1 cellular context compared by ENCODE assay signal in the genomic region with DNA sequence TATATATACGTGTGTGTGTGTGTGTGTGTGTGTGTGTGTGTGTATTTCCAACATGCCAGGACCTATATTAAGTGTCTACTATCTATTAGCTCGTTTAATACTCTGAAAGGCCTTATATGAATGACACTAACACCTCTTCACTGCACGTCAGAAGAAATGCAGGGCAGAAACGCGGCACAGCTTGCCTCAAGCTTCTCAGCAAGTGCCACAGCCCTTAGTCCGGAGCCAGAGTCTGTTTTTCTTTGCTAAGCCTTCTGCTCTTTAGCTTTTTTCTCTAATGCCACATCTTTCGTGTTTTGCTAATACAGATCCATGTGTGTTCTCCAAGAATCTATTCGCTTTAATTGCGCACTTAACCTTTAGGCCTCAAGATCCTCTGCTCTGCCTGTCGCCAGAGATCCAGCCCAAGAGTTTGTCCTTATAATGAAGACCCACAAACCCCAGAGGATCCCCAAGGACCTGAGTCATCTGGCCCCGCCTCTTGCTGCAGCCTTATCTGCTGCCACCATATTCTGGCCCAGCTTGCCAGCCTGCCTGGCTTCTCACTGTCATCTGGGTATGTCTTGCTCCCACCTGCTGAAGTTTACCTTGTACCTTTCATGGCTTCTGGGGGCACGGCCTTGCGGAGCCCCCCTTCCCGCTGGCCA.
TF ChIP-seq lines count a peak whose summit lies in the region.

No MANE protein-coding gene starts in this region.

TF ChIP-seq in K562, 482 proteins besides CTCF, POLR2A, EP300 and RAD21 (continued from another document and continues in another):
- TF ChIP-seq ZNF407 (IDR thresholded peaks at IDR 0.05; ENCODE audit: low read depth) (no peak), NCOR1 (IDR thresholded peaks at IDR 0.05) (peak; percentile 85), ATF3 (IDR thresholded peaks at IDR 0.05) (peak; percentile 67), ATF3 (CRISPR knock-in tag; conservative IDR thresholded peaks at IDR 0.05) (no peak), KLF16 (IDR thresholded peaks at IDR 0.05) (peak; percentile 77; the same call in 1 of the 2 replicates), RB1 (IDR thresholded peaks at IDR 0.05; ENCODE audit: low read depth) (0 out of 2 replicates have a peak, but pooled peaks have one; percentile 8), ZBTB8A (IDR thresholded peaks at IDR 0.05; ENCODE audit: partially characterized antibody) (no peak), NR1H2 (CRISPR knock-in tag; IDR thresholded peaks at IDR 0.05) (no peak), RBBP5 (IDR thresholded peaks at IDR 0.05; ENCODE audit: borderline replicate concordance, insufficient read depth, low read length, poor library complexity, severe bottlenecking) (peak; percentile 49), BCL6 (CRISPR knock-in tag; IDR thresholded peaks at IDR 0.05) (no peak), ZNF436 (CRISPR knock-in tag; IDR thresholded peaks at IDR 0.05) (no peak), ZNF639 (CRISPR knock-in tag; conservative IDR thresholded peaks at IDR 0.05 in 1 of 2, IDR thresholded peaks at IDR 0.05 in 1 of 2) (peak in 1 of 2 experiments; percentile 78; a peak in 2 of 4 replicates), MBD2 (IDR thresholded peaks at IDR 0.05; ENCODE audit: borderline replicate concordance, low read depth) (no peak), ZNF699 (CRISPR knock-in tag; IDR thresholded peaks at IDR 0.05; ENCODE audit: insufficient replicate concordance) (no peak), ZHX1 (conservative IDR thresholded peaks at IDR 0.05; ENCODE audit: low read length) (no peak), SMAD4 (CRISPR knock-in tag; conservative IDR thresholded peaks at IDR 0.05) (peak; percentile 51), TEAD1 (CRISPR knock-in tag; IDR thresholded peaks at IDR 0.05) (no peak), MNT (conservative IDR thresholded peaks at IDR 0.05) (no peak; a peak in 1 of 4 replicates), KDM1A (IDR thresholded peaks at IDR 0.05) (peak in 1 of 2 experiments; percentile 55; a peak in 2 of 4 replicates), ZKSCAN8 (CRISPR knock-in tag; IDR thresholded peaks at IDR 0.05) (peak; percentile 22; the same call in 1 of the 2 replicates), ERF (CRISPR knock-in tag; IDR thresholded peaks at IDR 0.05) (no peak), RCOR1 (IDR thresholded peaks at IDR 0.05; ENCODE audit: borderline replicate concordance in 1 of 2, low read depth in 2 of 2, low read length in 2 of 2) (peak; percentile 40 to 73; a peak in 3 of 4 replicates), ARID1B (IDR thresholded peaks at IDR 0.05) (peak; percentile 96), ZSCAN32 (CRISPR knock-in tag; IDR thresholded peaks at IDR 0.05) (no peak), ZNF830 (CRISPR knock-in tag; IDR thresholded peaks at IDR 0.05) (no peak), SAFB2 (IDR thresholded peaks at IDR 0.05; ENCODE audit: borderline replicate concordance, low read depth, low read length, severe bottlenecking) (no peak), GATA2 (CRISPR knock-in tag; IDR thresholded peaks at IDR 0.05) (peak; percentile 70; the same call in 1 of the 2 replicates), TFAP4 (CRISPR knock-in tag; IDR thresholded peaks at IDR 0.05; ENCODE audit: borderline replicate concordance) (peak; percentile 74; the same call in 1 of the 2 replicates), CREB1 (IDR thresholded peaks at IDR 0.05) (no peak), CREB1 (CRISPR knock-in tag; IDR thresholded peaks at IDR 0.05) (no peak), PTBP1 (IDR thresholded peaks at IDR 0.05; ENCODE audit: low read depth, low read length) (no peak), RUNX1 (IDR thresholded peaks at IDR 0.05; ENCODE audit: low read depth) (no peak; the same call in 1 of the 2 replicates), CCAR2 (IDR thresholded peaks at IDR 0.05; ENCODE audit: low read depth, low read length) (no peak), RBFOX2 (IDR thresholded peaks at IDR 0.05; ENCODE audit: low read depth, low read length) (peak; percentile 46), XRCC3 (IDR thresholded peaks at IDR 0.05) (no peak), TEAD2 (tag; IDR thresholded peaks at IDR 0.05) (no peak), FOXK2 (conservative IDR thresholded peaks at IDR 0.05 in 1 of 2, IDR thresholded peaks at IDR 0.05 in 1 of 2; ENCODE audit: low read depth in 2 of 2) (no peak), E2F3 (CRISPR knock-in tag; IDR thresholded peaks at IDR 0.05) (no peak), STAT5A (IDR thresholded peaks at IDR 0.05; ENCODE audit: borderline replicate concordance, low read length) (peak; percentile 69), TRIM25 (IDR thresholded peaks at IDR 0.05; ENCODE audit: borderline replicate concordance) (no peak), NEUROD1 (IDR thresholded peaks at IDR 0.05; ENCODE audit: borderline replicate concordance, low read depth, low read length, partially characterized antibody) (peak; percentile 86)
